Comparison of ENCODE assay signal across 1 cellular context in genomic region chr7:149885191-149886017, GRCh38.
TF ChIP-seq lines count a peak whose summit lies in the region.

No MANE protein-coding gene starts in this region.

TF ChIP-seq in HepG2, 621 proteins besides CTCF, POLR2A, EP300 and RAD21 (continued from another document):
- TF ChIP-seq ARID5B (CRISPR knock-in tag; IDR thresholded peaks at IDR 0.05), result peak; percentile 45; the same call in 1 of the 2 replicates
- TF ChIP-seq RARG (CRISPR knock-in tag; IDR thresholded peaks at IDR 0.05; ENCODE audit: low read depth), result no peak
- peak; percentile 96 for TF ChIP-seq TFAP4 (IDR thresholded peaks at IDR 0.05; ENCODE audit: borderline replicate concordance, low read depth)
- no peak for TF ChIP-seq KDM3A (CRISPR knock-in tag; IDR thresholded peaks at IDR 0.05; ENCODE audit: low read depth)
- peak; percentile 51; the same call in 1 of the 2 replicates for TF ChIP-seq ZNF710 (CRISPR knock-in tag; IDR thresholded peaks at IDR 0.05; ENCODE audit: borderline replicate concordance)
- no peak for TF ChIP-seq CEBPB (IDR thresholded peaks at IDR 0.05; ENCODE audit: borderline replicate concordance, low read depth, low read length)
- TF ChIP-seq TBP (CRISPR knock-in tag; IDR thresholded peaks at IDR 0.05), result no peak
- TF ChIP-seq IKZF5 (CRISPR knock-in tag; IDR thresholded peaks at IDR 0.05), result peak; percentile 59; the same call in 1 of the 2 replicates
- no peak for TF ChIP-seq SUZ12 (IDR thresholded peaks at IDR 0.05; ENCODE audit: low read depth, low read length)
- no peak for TF ChIP-seq HOXA9 (CRISPR knock-in tag; IDR thresholded peaks at IDR 0.05; ENCODE audit: borderline replicate concordance)
- no peak for TF ChIP-seq NFIC (IDR thresholded peaks at IDR 0.05; ENCODE audit: low read length)
- no peak for TF ChIP-seq NFKBIZ (CRISPR knock-in tag; IDR thresholded peaks at IDR 0.05)
- no peak for TF ChIP-seq ZFP62 (CRISPR knock-in tag; IDR thresholded peaks at IDR 0.05)
- TF ChIP-seq CBFB (CRISPR knock-in tag; IDR thresholded peaks at IDR 0.05), result no peak
- no peak for TF ChIP-seq SNAPC5 (CRISPR knock-in tag; IDR thresholded peaks at IDR 0.05; ENCODE audit: borderline replicate concordance)
- TF ChIP-seq NCOA2 (CRISPR knock-in tag; IDR thresholded peaks at IDR 0.05), result no peak
- TF ChIP-seq LCORL (IDR thresholded peaks at IDR 0.05), result no peak
- TF ChIP-seq LCORL (CRISPR knock-in tag; IDR thresholded peaks at IDR 0.05), result peak; percentile 73
- no peak for TF ChIP-seq MYNN (CRISPR knock-in tag; IDR thresholded peaks at IDR 0.05; ENCODE audit: low read depth)
- TF ChIP-seq NCOA5 (CRISPR knock-in tag; IDR thresholded peaks at IDR 0.05), result no peak
- TF ChIP-seq ZNF678 (CRISPR knock-in tag; IDR thresholded peaks at IDR 0.05), result no peak
- no peak for TF ChIP-seq ZNF33A (CRISPR knock-in tag; IDR thresholded peaks at IDR 0.05; ENCODE audit: borderline replicate concordance)
- no peak for TF ChIP-seq ZNF784 (CRISPR knock-in tag; IDR thresholded peaks at IDR 0.05; ENCODE audit: borderline replicate concordance)
- peak; percentile 47; the same call in 1 of the 2 replicates for TF ChIP-seq AHDC1 (CRISPR knock-in tag; IDR thresholded peaks at IDR 0.05; ENCODE audit: borderline replicate concordance)
- TF ChIP-seq HES4 (CRISPR knock-in tag; IDR thresholded peaks at IDR 0.05; ENCODE audit: borderline replicate concordance), result no peak
TF ChIP-seq in HepG2: peak in this region for 50.
